In the genomic region with DNA sequence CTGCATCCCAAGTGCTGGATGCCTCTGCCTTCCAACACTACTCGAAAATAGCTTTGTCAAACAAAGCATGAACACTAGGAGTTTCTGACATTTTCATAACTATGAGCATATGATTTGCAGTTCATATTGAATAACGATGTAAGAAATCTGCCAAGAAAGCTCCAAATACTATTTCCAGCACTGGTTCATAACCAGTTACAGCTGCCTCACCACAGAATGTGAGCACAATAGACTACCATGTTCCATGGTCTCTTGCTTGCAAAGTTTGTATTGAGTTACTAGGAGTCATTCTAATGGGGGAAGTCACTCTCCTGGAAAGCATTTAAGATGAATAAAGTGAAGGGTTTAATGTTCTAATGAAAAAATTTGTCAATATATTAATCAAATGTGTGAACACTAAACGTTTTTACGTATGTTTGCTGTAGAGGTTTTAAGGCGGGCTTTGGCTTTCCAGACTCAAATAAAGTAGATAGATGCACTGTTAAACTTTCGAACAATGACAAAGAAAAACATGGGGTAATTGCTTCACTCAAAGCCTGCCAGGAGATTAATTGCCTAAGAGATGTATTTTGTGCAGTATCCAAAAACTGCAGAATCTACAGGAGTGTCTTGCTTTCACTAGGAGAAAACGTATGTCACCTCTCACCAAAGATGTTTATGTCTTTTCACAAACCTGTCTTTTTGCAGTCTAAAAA, we compare ENCODE assay signal across 29 cellular contexts.
"Had no signal": no experiment of that assay in that cellular context is flagged by ENCODE, and none has a peak within 500 bp of the region (broad histone marks: within the 10 kb centered on the region; RNA-seq: fewer than 3 reads in every experiment).

No MANE protein-coding gene starts in this region.

- H3K9me3 Mint-ChIP-seq: activated naive CD4-positive, alpha-beta T cell treated with anti-CD3 and anti-CD28 coated beads, Interleukin-2, amount 10 ng/mL, durations not matched to agents 7 days and 5 days; activated naive CD8-positive, alpha-beta T cell treated with anti-CD3 and anti-CD28 coated beads, Interleukin-2, amount 50 U/mL, for 24 hours; activated T-helper 1 cell treated with anti-CD3 and anti-CD28 coated beads, Interleukin-12 subunit alpha, Interleukin-12 subunit beta, Interleukin-2, Interleukin-4 antibody, amounts not matched to agents 30 ng/mL and 10 ng/mL and 1 ng/mL, durations not matched to agents 14 hours and 24 hours and 36 hours; T-helper 2 cell treated with Interferon-gamma antibody and Interleukin-4, amounts not matched to agents 5 μg/mL and 100 μg/mL, for 36 hours had no signal

- DNase-seq: activated CD4-positive, alpha-beta T cell treated with anti-CD3 and anti-CD28 coated beads for 48 hours; activated CD4-positive, alpha-beta T cell treated with anti-CD3 and anti-CD28 coated beads, Interleukin-2, amount 50 U/mL, for 48 hours; activated CD8-positive, alpha-beta memory T cell treated with anti-CD3 and anti-CD28 coated beads for 24 hours; activated effector memory CD4-positive, alpha-beta T cell treated with anti-CD3 and anti-CD28 coated beads, Interleukin-2, amount 50 U/mL, for 16 hours; activated naive CD4-positive, alpha-beta T cell treated with anti-CD3 and anti-CD28 coated beads, Interleukin-2, amount 10 ng/mL, durations not matched to agents 7 days and 5 days; activated naive CD8-positive, alpha-beta T cell treated with anti-CD3 and anti-CD28 coated beads, Interleukin-2, amount 50 U/mL, for 24 hours; activated T-cell treated with anti-CD3 and anti-CD28 coated beads, Interleukin-2, amount 50 U/mL, for 1 hour; amygdala; central memory CD4-positive, alpha-beta T cell; kidney glomerular epithelial cell; left lung; lower lobe of right lung; mesendoderm; mucosa of descending colon; nucleus accumbens; pancreas; psoas muscle; sigmoid colon; stimulated activated CD4-positive, alpha-beta T cell treated with anti-CD3 and anti-CD28 coated beads, Interleukin-1b, Interleukin-23, amount 100 ng/mL, for 48 hours; stimulated activated CD4-positive, alpha-beta T cell treated with anti-CD3 and anti-CD28 coated beads, Interleukin-4, amount 100 ng/mL, for 4 hours; stimulated activated CD8-positive, alpha-beta memory T cell treated with anti-CD3 and anti-CD28 coated beads, Interleukin-4, amount 100 ng/mL, for 48 hours; stomach; T-helper 1 cell had no signal

- H3K27ac ChIP-seq: breast epithelium, left lung, lower lobe of right lung, pancreas, psoas muscle, sigmoid colon, stomach had no signal

- H3K4me1 Mint-ChIP-seq: activated naive CD4-positive, alpha-beta T cell treated with anti-CD3 and anti-CD28 coated beads, Interleukin-2, amount 10 ng/mL, durations not matched to agents 7 days and 5 days; activated naive CD8-positive, alpha-beta T cell treated with anti-CD3 and anti-CD28 coated beads, Interleukin-2, amount 50 U/mL, for 24 hours; stimulated activated memory B cell treated with anti-CD40 and anti-IgM and Interleukin-4, amounts not matched to agents 10 μg/mL and 1 μg/mL and 100 μg/mL, for 72 hours had no signal

- H3K27me3 ChIP-seq: breast epithelium, left lung, pancreas, sigmoid colon, stomach, tibial nerve had no signal

- H3K36me3 Mint-ChIP-seq: activated naive CD4-positive, alpha-beta T cell treated with anti-CD3 and anti-CD28 coated beads, Interleukin-2, amount 10 ng/mL, durations not matched to agents 7 days and 5 days; stimulated activated memory B cell treated with anti-CD40 and anti-IgM and Interleukin-4, amounts not matched to agents 10 μg/mL and 1 μg/mL and 100 μg/mL, for 72 hours had no signal

- H3K27ac Mint-ChIP-seq: activated naive CD4-positive, alpha-beta T cell treated with anti-CD3 and anti-CD28 coated beads, Interleukin-2, amount 10 ng/mL, durations not matched to agents 7 days and 5 days; activated naive CD8-positive, alpha-beta T cell treated with anti-CD3 and anti-CD28 coated beads, Interleukin-2, amount 50 U/mL, for 24 hours; activated T-helper 1 cell treated with anti-CD3 and anti-CD28 coated beads, Interleukin-12 subunit alpha, Interleukin-12 subunit beta, Interleukin-2, Interleukin-4 antibody, amounts not matched to agents 30 ng/mL and 10 ng/mL and 1 ng/mL, durations not matched to agents 14 hours and 24 hours and 36 hours; stimulated activated memory B cell treated with anti-CD40 and anti-IgM and Interleukin-4, amounts not matched to agents 10 μg/mL and 1 μg/mL and 100 μg/mL, for 72 hours; T-helper 2 cell treated with Interferon-gamma antibody and Interleukin-4, amounts not matched to agents 5 μg/mL and 100 μg/mL, for 36 hours had no signal

- H3K9me3 ChIP-seq: breast epithelium, left lung, lower lobe of right lung, mucosa of descending colon, pancreas, psoas muscle, sigmoid colon, stomach, tibial nerve had no signal

- H3K36me3 ChIP-seq: breast epithelium, left lung, lower lobe of right lung, pancreas, sigmoid colon, stomach, tibial nerve had no signal

- H3K4me3 Mint-ChIP-seq: activated naive CD4-positive, alpha-beta T cell treated with anti-CD3 and anti-CD28 coated beads, Interleukin-2, amount 10 ng/mL, durations not matched to agents 7 days and 5 days; activated naive CD8-positive, alpha-beta T cell treated with anti-CD3 and anti-CD28 coated beads, Interleukin-2, amount 50 U/mL, for 24 hours; activated T-helper 1 cell treated with anti-CD3 and anti-CD28 coated beads, Interleukin-12 subunit alpha, Interleukin-12 subunit beta, Interleukin-2, Interleukin-4 antibody, amounts not matched to agents 30 ng/mL and 10 ng/mL and 1 ng/mL, durations not matched to agents 14 hours and 24 hours and 36 hours; stimulated activated memory B cell treated with anti-CD40 and anti-IgM and Interleukin-4, amounts not matched to agents 10 μg/mL and 1 μg/mL and 100 μg/mL, for 72 hours; T-helper 2 cell treated with Interferon-gamma antibody and Interleukin-4, amounts not matched to agents 5 μg/mL and 100 μg/mL, for 36 hours had no signal

- H3K4me3 ChIP-seq: breast epithelium, left lung, lower lobe of right lung, mucosa of descending colon, pancreas, psoas muscle, sigmoid colon, smooth muscle cell, stomach, tibial nerve had no signal
